In the genomic region with DNA sequence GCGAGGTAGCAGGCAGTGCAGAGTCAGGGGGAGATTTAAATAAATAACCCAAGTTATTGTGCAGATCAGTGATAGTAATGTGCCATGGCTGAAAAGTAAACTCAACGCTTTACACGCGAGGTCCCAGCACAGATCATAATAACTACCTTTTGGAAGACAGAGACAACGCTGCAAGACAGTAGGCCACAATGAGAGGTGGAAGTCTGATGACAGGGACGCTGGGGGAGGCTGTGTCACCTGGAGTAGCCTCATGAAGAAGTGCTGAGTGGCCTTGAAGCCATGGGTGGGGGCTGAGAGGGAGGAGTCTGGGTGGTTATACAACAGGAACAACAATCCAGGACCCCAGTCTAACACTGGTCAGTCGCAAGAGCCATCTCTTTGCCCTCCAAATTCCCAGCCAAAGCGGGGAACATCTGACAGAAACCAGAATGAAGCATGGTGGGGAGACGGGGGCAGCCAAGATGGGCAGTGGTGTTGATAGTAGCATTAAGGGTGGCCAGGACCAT, we compare ENCODE assay signal across 18 cellular contexts. TPM values are rescaled to one million over a fixed set of nuclear protein-coding genes. Genes with fewer than 3 reads are reported as not detected.
DNase-seq lines count a peak whose midpoint lies in the region; ATAC-seq and TF ChIP-seq lines count a peak whose summit lies in the region.
"Had no signal": no experiment of that assay in that cellular context is flagged by ENCODE, and none has a peak within 500 bp of the region (broad histone marks: within the 10 kb centered on the region; RNA-seq: fewer than 3 reads in every experiment).

No MANE protein-coding gene starts in this region.

- TF ChIP-seq CTCF in nephron progenitor cell (IDR thresholded peaks at IDR 0.05) (no peak), osteocyte (IDR thresholded peaks at IDR 0.05) (no peak)

- no peaks in the 10 kb centered on the region for H3K27me3 Mint-ChIP-seq in T-helper 2 cell treated with Interferon-gamma antibody and Interleukin-4, amounts not matched to agents 5 μg/mL and 100 μg/mL, for 36 hours (ENCODE audit: low read depth)
- H3K27me3 Mint-ChIP-seq in nephron progenitor cell (ENCODE audit: low read depth, poor library complexity) (peaks cover 18% of the 10 kb centered on the region), osteocyte (ENCODE audit: unreplicated experiment) (peaks cover 7% of the 10 kb centered on the region)
- H3K27me3 Mint-ChIP-seq: CD4-positive, CD25-positive, alpha-beta regulatory T cell had no signal

- H3K9me3 ChIP-seq in MG63 = no peaks in the 10 kb centered on the region
- H3K9me3 ChIP-seq: BLaER1 had no signal

- DNase-seq in T-helper 2 cell treated with Interferon-gamma antibody and Interleukin-4, amounts not matched to agents 5 μg/mL and 100 μg/mL, for 36 hours (ENCODE audit: low spot score) = peak; percentile 2
- DNase-seq in T-helper 2 cell = no peak
- DNase-seq in islet precursor cell = peak; percentile 53
- no peak for DNase-seq in nephron progenitor cell
- DNase-seq in osteocyte (ENCODE audit: extremely low spot score, unreplicated experiment) = peak; percentile 49
- DNase-seq in MG63 = no peak
- DNase-seq in EL = no peak
- DNase-seq: CD4-positive, CD25-positive, alpha-beta regulatory T cell; CD8-positive, alpha-beta memory T cell; DMS 273 treated with DMSO at 0.1 percent for 48 hours; DMS79; GF-D8; H7 had no signal

- H3K36me3 Mint-ChIP-seq in T-helper 2 cell treated with Interferon-gamma antibody and Interleukin-4, amounts not matched to agents 5 μg/mL and 100 μg/mL, for 36 hours (ENCODE audit: low read depth) = no peaks in the 10 kb centered on the region
- H3K36me3 Mint-ChIP-seq in nephron progenitor cell (ENCODE audit: low read depth) = no peaks in the 10 kb centered on the region
- no peaks in the 10 kb centered on the region for H3K36me3 Mint-ChIP-seq in osteocyte (ENCODE audit: unreplicated experiment)
- H3K36me3 Mint-ChIP-seq: CD4-positive, CD25-positive, alpha-beta regulatory T cell; CD8-positive, alpha-beta memory T cell had no signal

- no peak overlapping the region for H3K4me3 Mint-ChIP-seq in T-helper 2 cell treated with Interferon-gamma antibody and Interleukin-4, amounts not matched to agents 5 μg/mL and 100 μg/mL, for 36 hours
- H3K4me3 Mint-ChIP-seq in nephron progenitor cell (no peak overlapping the region), osteocyte (ENCODE audit: unreplicated experiment) (no peak overlapping the region)
- H3K4me3 Mint-ChIP-seq: B cell; CD4-positive, CD25-positive, alpha-beta regulatory T cell; CD8-positive, alpha-beta memory T cell had no signal

- no peaks in the 10 kb centered on the region for H3K9me3 Mint-ChIP-seq in T-helper 2 cell treated with Interferon-gamma antibody and Interleukin-4, amounts not matched to agents 5 μg/mL and 100 μg/mL, for 36 hours
- H3K9me3 Mint-ChIP-seq in nephron progenitor cell = no peaks in the 10 kb centered on the region
- no peaks in the 10 kb centered on the region for H3K9me3 Mint-ChIP-seq in osteocyte (ENCODE audit: unreplicated experiment)
- H3K9me3 Mint-ChIP-seq: CD4-positive, CD25-positive, alpha-beta regulatory T cell had no signal

- H3K27me3 ChIP-seq in MG63 = no peaks in the 10 kb centered on the region; the same call in 1 of the 2 replicates
- H3K27me3 ChIP-seq: BLaER1 had no signal

- no peaks in the 10 kb centered on the region for H3K36me3 ChIP-seq in MG63
- H3K36me3 ChIP-seq: BLaER1 had no signal

- no peaks in the 10 kb centered on the region for H3K4me1 Mint-ChIP-seq in T-helper 2 cell treated with Interferon-gamma antibody and Interleukin-4, amounts not matched to agents 5 μg/mL and 100 μg/mL, for 36 hours (ENCODE audit: low read depth)
- H3K4me1 Mint-ChIP-seq in nephron progenitor cell (peaks cover 8% of the 10 kb centered on the region), osteocyte (ENCODE audit: unreplicated experiment) (no peaks in the 10 kb centered on the region)
- H3K4me1 Mint-ChIP-seq: B cell; CD8-positive, alpha-beta memory T cell had no signal

- no peak overlapping the region for H3K27ac Mint-ChIP-seq in T-helper 2 cell treated with Interferon-gamma antibody and Interleukin-4, amounts not matched to agents 5 μg/mL and 100 μg/mL, for 36 hours
- H3K27ac Mint-ChIP-seq in nephron progenitor cell = peak overlapping the region; percentile 47
- no peak overlapping the region for H3K27ac Mint-ChIP-seq in osteocyte (ENCODE audit: unreplicated experiment)
- H3K27ac Mint-ChIP-seq: B cell; CD4-positive, CD25-positive, alpha-beta regulatory T cell; CD8-positive, alpha-beta memory T cell had no signal

- no peak for ATAC-seq in GM18870 (IDR thresholded peaks at IDR 0.05; ENCODE audit: unreplicated experiment)
- ATAC-seq: HCT116 had no signal

- no peak overlapping the region for H3K4me3 ChIP-seq in MG63
- H3K4me3 ChIP-seq: BLaER1 had no signal

RNA-seq across cellular contexts. Expression of gene ANO2, which starts 28.2 kb away (rescaled TPM):
- 0.59 and 0.89 TPM in 2 replicates for total RNA-seq in osteocyte
- not detected in 2 replicates for total RNA-seq in MG63 (2014; rRNA removed; shearing (Covaris generic); ENCODE audit: low replicate concordance)
- total RNA-seq: B cell; CD8-positive, alpha-beta memory T cell; G401 had no signal

Comparison
In these comparisons a context has a peak if more than half of its experiments do, and no peak if none do; other contexts are left out.
1. DNase-seq: peak in T-helper 2 cell treated with Interferon-gamma antibody and Interleukin-4, amounts not matched to agents 5 μg/mL and 100 μg/mL, for 36 hours (single experiment), islet precursor cell (single experiment) and osteocyte (single experiment); none in T-helper 2 cell (0 of 5), nephron progenitor cell (single experiment), MG63 (single experiment) and EL (single experiment).